In the genomic region with DNA sequence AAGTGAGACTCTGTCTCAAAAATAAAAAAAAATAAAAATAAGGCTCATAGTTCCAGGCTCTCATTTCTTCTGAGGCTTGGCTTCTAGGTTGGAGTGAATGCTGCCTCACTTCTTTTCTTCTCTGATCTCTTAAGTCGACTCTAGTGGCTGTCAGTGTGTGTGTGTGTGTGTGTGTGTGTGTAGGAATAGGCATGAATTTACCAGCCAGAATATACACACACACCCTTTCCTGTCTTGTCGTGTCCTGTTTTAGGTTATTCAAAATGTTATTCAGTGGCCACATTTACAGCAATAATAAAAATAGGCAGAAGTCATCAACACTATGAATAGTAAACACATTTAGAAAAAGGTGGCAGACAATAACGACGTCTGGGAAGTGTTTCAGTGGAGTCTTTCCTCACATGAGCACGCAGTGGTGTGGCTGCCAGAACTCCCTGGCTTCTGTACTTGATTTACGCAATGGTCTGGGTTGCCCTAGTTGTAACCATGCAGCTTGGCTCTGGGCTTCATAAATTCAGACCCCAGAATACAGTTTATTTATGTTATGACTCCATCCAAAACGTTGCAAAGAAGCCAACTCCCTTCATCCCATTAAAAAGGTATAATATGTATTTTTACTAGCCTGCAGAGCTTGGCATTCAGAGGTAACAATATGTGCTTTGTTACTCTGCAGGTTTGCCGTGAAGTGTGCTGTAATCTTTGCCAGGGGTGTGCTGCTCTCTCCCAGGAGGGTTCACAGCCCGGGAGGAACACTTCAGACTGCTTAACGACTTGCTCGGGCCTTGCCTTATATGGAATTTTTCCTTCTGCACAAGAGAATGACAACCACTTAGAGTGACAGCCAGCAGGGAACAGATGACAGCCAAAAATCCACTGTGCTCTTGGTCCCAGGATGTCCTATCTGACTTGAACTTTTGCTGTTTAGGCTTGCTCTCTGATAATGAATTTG, we compare ENCODE assay signal across 11 cellular contexts. TPM values are rescaled to one million over a fixed set of nuclear protein-coding genes. Genes with fewer than 3 reads are reported as not detected.
DNase-seq lines count a peak whose midpoint lies in the region; ATAC-seq and TF ChIP-seq lines count a peak whose summit lies in the region.
"Had no signal": no experiment of that assay in that cellular context is flagged by ENCODE, and none has a peak within 500 bp of the region (broad histone marks: within the 10 kb centered on the region; RNA-seq: fewer than 3 reads in every experiment).

No MANE protein-coding gene starts in this region.

- H3K36me3 ChIP-seq in heart right ventricle, result no peaks in the 10 kb centered on the region
- H3K36me3 ChIP-seq in rectal smooth muscle tissue (ENCODE audit: control insufficient read depth, insufficient read depth, low read length), result no peaks in the 10 kb centered on the region

- peaks cover 22 to 23% of the 10 kb centered on the region in 2 donors for H3K27me3 Mint-ChIP-seq in stimulated activated naive B cell treated with anti-CD40 and anti-IgM and Interleukin-4, amounts not matched to agents 10 μg/mL and 1 μg/mL and 100 μg/mL, for 72 hours

- TF ChIP-seq CTCF in heart right ventricle (IDR thresholded peaks at IDR 0.05), result no peak

- no peaks in the 10 kb centered on the region for H3K9me3 ChIP-seq in heart right ventricle

- no peak overlapping the region for H3K9ac ChIP-seq in rectal smooth muscle tissue (ENCODE audit: low read length)

- intact Hi-C loops in heart right ventricle (cut with DNase I), result no loop called here

- H3K27me3 ChIP-seq in heart right ventricle (no peaks in the 10 kb centered on the region), rectal smooth muscle tissue (ENCODE audit: control insufficient read depth, insufficient read depth, low read length) (no peaks in the 10 kb centered on the region)

- no peaks in the 10 kb centered on the region for H3K4me1 Mint-ChIP-seq in stimulated activated naive B cell treated with anti-CD40 and anti-IgM and Interleukin-4, amounts not matched to agents 10 μg/mL and 1 μg/mL and 100 μg/mL, for 72 hours

- no peak overlapping the region for H3K27ac Mint-ChIP-seq in stimulated activated naive B cell treated with anti-CD40 and anti-IgM and Interleukin-4, amounts not matched to agents 10 μg/mL and 1 μg/mL and 100 μg/mL, for 72 hours

- H3K4me3 Mint-ChIP-seq in stimulated activated naive B cell treated with anti-CD40 and anti-IgM and Interleukin-4, amounts not matched to agents 10 μg/mL and 1 μg/mL and 100 μg/mL, for 72 hours, result no peak overlapping the region

- WGBS in heart right ventricle, 2 donors, result 4 to 11% methylated on average over 11 of the region's 11 CpGs

- H3K27ac ChIP-seq in heart right ventricle (peak overlapping the region; percentile 42 to 85 (median 78)), rectal smooth muscle tissue (ENCODE audit: low read depth, low read length) (peak overlapping the region; percentile 87)

- ATAC-seq in heart right ventricle, result peak; percentile 84 to 97 (median 93)
- no peak for ATAC-seq in GM19452 (IDR thresholded peaks at IDR 0.05; ENCODE audit: unreplicated experiment)
- no peak for ATAC-seq in stimulated activated naive B cell treated with anti-CD40 and anti-IgM and Interleukin-4, amounts not matched to agents 10 μg/mL and 1 μg/mL and 100 μg/mL, for 72 hours (replicated peaks)
- no peak for ATAC-seq in stimulated activated naive CD8-positive, alpha-beta T cell treated with anti-CD3 and anti-CD28 coated beads, Interleukin-15, Interleukin-2, amounts not matched to agents 100 U/mL and 50 U/mL, for 24 hours
- no peak for ATAC-seq in HG02973 (IDR thresholded peaks at IDR 0.05; ENCODE audit: unreplicated experiment)

- H3K9me3 Mint-ChIP-seq in stimulated activated naive B cell treated with anti-CD40 and anti-IgM and Interleukin-4, amounts not matched to agents 10 μg/mL and 1 μg/mL and 100 μg/mL, for 72 hours, result no peaks in the 10 kb centered on the region

- H3K4me1 ChIP-seq in heart right ventricle (peaks cover 0 to 42% (median 12%) of the 10 kb centered on the region in 9 donors), rectal smooth muscle tissue (ENCODE audit: control insufficient read depth, insufficient read depth, low read length) (peaks cover 10% of the 10 kb centered on the region)

- DNase-seq in HCEC 1CT (peak; percentile 18), RPMI7951 (ENCODE audit: low read depth) (peak; percentile 55), heart right ventricle (peak; percentile 59 to 66)
- no peak for DNase-seq in stimulated activated naive B cell treated with anti-CD40 and anti-IgM and Interleukin-4, amounts not matched to agents 10 μg/mL and 1 μg/mL and 100 μg/mL, for 72 hours
- DNase-seq in stimulated activated naive CD8-positive, alpha-beta T cell treated with anti-CD3 and anti-CD28 coated beads, Interleukin-15, Interleukin-2, amounts not matched to agents 100 U/mL and 50 U/mL, for 24 hours, result no peak
- DNase-seq: activated gamma-delta T cell treated with Interleukin-2 at 50 U/mL for 16 hours, DND-41 had no signal

- no peaks in the 10 kb centered on the region for H3K36me3 Mint-ChIP-seq in stimulated activated naive B cell treated with anti-CD40 and anti-IgM and Interleukin-4, amounts not matched to agents 10 μg/mL and 1 μg/mL and 100 μg/mL, for 72 hours

- peak overlapping the region in 2 of 10 donors; percentile 9 to 24 for H3K4me3 ChIP-seq in heart right ventricle
- H3K4me3 ChIP-seq in rectal smooth muscle tissue (ENCODE audit: low read length), result no peak overlapping the region
- H3K4me3 ChIP-seq: skin epidermis had no signal

RNA-seq across cellular contexts. Expression of gene PALM2AKAP2, which starts 34.4 kb away (rescaled TPM):
- 31.7 and 39.6 TPM in 2 replicates for total RNA-seq in RPMI7951 (2014; rRNA removed; shearing (Covaris generic))
- 100 to 1,000 TPM in 5 of 10 donors, 10 to 100 TPM in 5; 66.3 to 111 (median 98.8) TPM for total RNA-seq in heart right ventricle
- polyA plus RNA-seq in heart right ventricle, result 1 to 10 TPM; 3.1 to 3.7 TPM

Comparison
In these comparisons a context has a peak if more than half of its experiments do, and no peak if none do; other contexts are left out.
1. DNase-seq: peak in HCEC 1CT (single experiment), RPMI7951 (single experiment) and heart right ventricle (2 of 2); none in stimulated activated naive B cell treated with anti-CD40 and anti-IgM and Interleukin-4, amounts not matched to agents 10 μg/mL and 1 μg/mL and 100 μg/mL, for 72 hours (single experiment) and stimulated activated naive CD8-positive, alpha-beta T cell treated with anti-CD3 and anti-CD28 coated beads, Interleukin-15, Interleukin-2, amounts not matched to agents 100 U/mL and 50 U/mL, for 24 hours (single experiment).
2. ATAC-seq: peak in heart right ventricle (8 of 8); none in GM19452 (single experiment), stimulated activated naive B cell treated with anti-CD40 and anti-IgM and Interleukin-4, amounts not matched to agents 10 μg/mL and 1 μg/mL and 100 μg/mL, for 72 hours (0 of 2), stimulated activated naive CD8-positive, alpha-beta T cell treated with anti-CD3 and anti-CD28 coated beads, Interleukin-15, Interleukin-2, amounts not matched to agents 100 U/mL and 50 U/mL, for 24 hours (single experiment) and HG02973 (single experiment).